ENCODE assay signal across 5 cellular contexts in genomic region chr11:117763465-117763864, GRCh38. TPM values are rescaled to one million over a fixed set of nuclear protein-coding genes. Genes with fewer than 3 reads are reported as not detected.
"Had no signal": no experiment of that assay in that cellular context is flagged by ENCODE, and none has a peak within 500 bp of the region (broad histone marks: within the 10 kb centered on the region; RNA-seq: fewer than 3 reads in every experiment).

No MANE protein-coding gene starts in this region.

RNA-seq across cellular contexts. Expression of gene DSCAML1, which starts 33.6 kb away (rescaled TPM):
- total RNA-seq: mammary epithelial cell, osteocyte, pulmonary artery endothelial cell had no signal
- polyA plus RNA-seq: keratinocyte, smooth muscle cell had no signal
